22 cellular contexts compared by ENCODE assay signal in the genomic region with DNA sequence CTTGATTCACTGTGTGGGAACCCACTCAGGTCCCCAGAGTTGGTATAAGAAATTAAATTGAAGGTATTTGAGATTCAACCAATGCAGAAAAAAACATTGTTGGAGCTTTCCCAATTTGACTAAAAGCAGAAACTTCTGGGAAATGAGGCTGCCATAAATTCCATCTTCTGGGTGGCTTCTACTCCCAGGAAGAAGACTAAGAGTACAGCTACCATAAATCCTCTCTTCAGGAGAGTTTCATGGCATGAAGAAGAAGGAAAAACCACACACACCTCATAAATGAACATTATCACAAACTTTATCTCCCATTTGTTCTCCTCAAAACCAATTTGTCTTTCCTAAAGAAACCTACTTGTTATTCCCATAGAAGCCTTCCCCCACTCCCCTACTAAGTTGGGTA.
"Had no signal": no experiment of that assay in that cellular context is flagged by ENCODE, and none has a peak within 500 bp of the region (broad histone marks: within the 10 kb centered on the region; RNA-seq: fewer than 3 reads in every experiment).

No MANE protein-coding gene starts in this region.

- H3K9me3 ChIP-seq: heart left ventricle, neutrophil, ovary, prostate gland, spleen, thyroid gland had no signal

- H3K36me3 ChIP-seq: heart left ventricle, ovary, prostate gland, thyroid gland had no signal

- H3K27ac ChIP-seq: heart left ventricle, neutrophil, ovary, prostate gland, spleen, thyroid gland had no signal

- DNase-seq: activated CD4-positive, alpha-beta memory T cell treated with anti-CD3 and anti-CD28 coated beads for 36 hours; activated naive CD4-positive, alpha-beta T cell treated with anti-CD3 and anti-CD28 coated beads, Interleukin-2, amount 10 ng/mL, durations not matched to agents 7 days and 5 days; activated naive CD8-positive, alpha-beta T cell treated with anti-CD3 and anti-CD28 coated beads, Interleukin-2, amount 50 U/mL, for 24 hours; activated T-cell treated with anti-CD3 and anti-CD28 coated beads, Interleukin-2, amount 50 U/mL, for 48 hours; anterior cingulate cortex; central memory CD4-positive, alpha-beta T cell; dermis blood vessel endothelial cell; effector memory CD4-positive, alpha-beta T cell; heart left ventricle; islet precursor cell; left cardiac atrium; midbrain; natural killer cell; ovary; spleen; stimulated activated CD4-positive, alpha-beta T cell treated with anti-CD3 and anti-CD28 coated beads, Interleukin-4, amount 100 ng/mL, for 4 hours; stimulated activated naive CD8-positive, alpha-beta T cell treated with anti-CD3 and anti-CD28 coated beads, Interleukin-15, Interleukin-2, amounts not matched to agents 100 U/mL and 50 U/mL, for 24 hours; T-helper 1 cell; thyroid gland had no signal

- H3K27me3 ChIP-seq: heart left ventricle, neutrophil, ovary, spleen, thyroid gland had no signal

- H3K4me3 ChIP-seq: heart left ventricle, ovary, prostate gland, spleen, thyroid gland had no signal

- ATAC-seq: activated naive CD8-positive, alpha-beta T cell treated with anti-CD3 and anti-CD28 coated beads, Interleukin-2, amount 50 U/mL, for 24 hours; heart left ventricle; left cardiac atrium; natural killer cell; stimulated activated naive CD8-positive, alpha-beta T cell treated with anti-CD3 and anti-CD28 coated beads, Interleukin-15, Interleukin-2, amounts not matched to agents 100 U/mL and 50 U/mL, for 24 hours; WTC11 had no signal

- H3K4me1 ChIP-seq: prostate gland, thyroid gland had no signal
